Comparison of ENCODE assay signal across 13 cellular contexts in genomic region chr1:6770727-6771567, GRCh38. TPM values are rescaled to one million over a fixed set of nuclear protein-coding genes. Genes with fewer than 3 reads are reported as not detected.
DNase-seq lines count a peak whose midpoint lies in the region; ATAC-seq and TF ChIP-seq lines count a peak whose summit lies in the region.
"Had no signal": no experiment of that assay in that cellular context is flagged by ENCODE, and none has a peak within 500 bp of the region (broad histone marks: within the 10 kb centered on the region; RNA-seq: fewer than 3 reads in every experiment).

No MANE protein-coding gene starts in this region.

- H3K9me3 ChIP-seq in smooth muscle cell (replicated peaks; ENCODE audit: low read depth) (no peaks in the 10 kb centered on the region), testis (no peaks in the 10 kb centered on the region)
- H3K9me3 ChIP-seq in effector memory CD4-positive, alpha-beta T cell (ENCODE audit: control insufficient read depth, low read length) = no peaks in the 10 kb centered on the region

- 18% methylated on average over 16 of the region's 16 CpGs for WGBS in smooth muscle cell (ENCODE audit: low lambda C conversion rate)
- 30 to 46% methylated on average over 15 to 16 of the region's 16 CpGs for WGBS in testis, 2 donors

- H3K79me2 ChIP-seq in smooth muscle cell (ENCODE audit: low read depth) = no peaks in the 10 kb centered on the region

- H3F3A ChIP-seq in smooth muscle cell (ENCODE audit: low read depth) = peaks cover 5% of the 10 kb centered on the region

- H3K27me3 ChIP-seq in H7 (ENCODE audit: control insufficient read depth, insufficient read depth, low read length) = no peaks in the 10 kb centered on the region
- H3K27me3 ChIP-seq in smooth muscle cell (ENCODE audit: low read depth) = no peaks in the 10 kb centered on the region
- peaks cover 5% of the 10 kb centered on the region for H3K27me3 ChIP-seq in effector memory CD4-positive, alpha-beta T cell (replicated peaks; ENCODE audit: control insufficient read depth, insufficient read depth, low read length, poor library complexity, severe bottlenecking)
- H3K27me3 ChIP-seq in testis = no peaks in the 10 kb centered on the region

- no peak for TF ChIP-seq CTCF in smooth muscle cell (IDR thresholded peaks at IDR 0.05; ENCODE audit: borderline replicate concordance, insufficient read depth, poor library complexity, severe bottlenecking)
- no peak for TF ChIP-seq CTCF in testis (IDR thresholded peaks at IDR 0.05)

- no peak for TF ChIP-seq POLR2A in testis (IDR thresholded peaks at IDR 0.05)

- H3K4me1 ChIP-seq in smooth muscle cell (ENCODE audit: low read depth) (peaks cover 10% of the 10 kb centered on the region), testis (no peaks in the 10 kb centered on the region)
- no peaks in the 10 kb centered on the region for H3K4me1 ChIP-seq in effector memory CD4-positive, alpha-beta T cell (ENCODE audit: control insufficient read depth, insufficient read depth, low read length, poor library complexity, severe bottlenecking)
- H3K4me1 ChIP-seq: left ventricle myocardium inferior had no signal

- H3K9ac ChIP-seq in smooth muscle cell (ENCODE audit: low read depth) = no peak overlapping the region

- peak overlapping the region; percentile 43 for H2AFZ ChIP-seq in smooth muscle cell (ENCODE audit: low read depth)

- H3K27ac ChIP-seq in smooth muscle cell (ENCODE audit: low read depth) (no peak overlapping the region), testis (peak overlapping the region in 1 of 2 donors; percentile 72)
- no peak overlapping the region for H3K27ac ChIP-seq in effector memory CD4-positive, alpha-beta T cell (ENCODE audit: insufficient read depth, low read length, poor library complexity, severe bottlenecking)
- H3K27ac ChIP-seq: left ventricle myocardium inferior had no signal

- H4K20me1 ChIP-seq in smooth muscle cell (ENCODE audit: low read depth) = no peaks in the 10 kb centered on the region

- H3K4me3 ChIP-seq in H7 (ENCODE audit: insufficient read depth, low read depth, low read length) (no peak overlapping the region), smooth muscle cell (no peak overlapping the region), testis (no peak overlapping the region)
- no peak overlapping the region for H3K4me3 ChIP-seq in effector memory CD4-positive, alpha-beta T cell (ENCODE audit: insufficient read depth, low read depth, low read length, poor library complexity, severe bottlenecking)
- H3K4me3 ChIP-seq: left ventricle myocardium inferior, skin epidermis had no signal

- peak overlapping the region; percentile 75 for H3K4me2 ChIP-seq in smooth muscle cell

- DNase-seq in H7 = peak; percentile 69
- DNase-seq in SW480 (ENCODE audit: low spot score) = peak; percentile 27
- peak; percentile 64 for DNase-seq in glomerular visceral epithelial cell (ENCODE audit: extremely low spot score)
- DNase-seq in smooth muscle cell (lab: John Stamatoyannopoulos, UW; ENCODE audit: unreplicated experiment) = peak; percentile 11
- DNase-seq in effector memory CD4-positive, alpha-beta T cell = no peak
- DNase-seq in testis = no peak
- DNase-seq in GM19238 (ENCODE audit: insufficient read length, low spot score) = no peak
- DNase-seq: activated T-cell treated with anti-CD3 and anti-CD28 coated beads for 4 hours; GDM1; left ventricle myocardium inferior; stimulated activated naive CD8-positive, alpha-beta T cell treated with anti-CD3 and anti-CD28 coated beads, Interleukin-15, Interleukin-2, amounts not matched to agents 100 U/mL and 50 U/mL, for 24 hours had no signal

- intact Hi-C loops in testis (cut with DNase I; ENCODE audit: low total_unique reads) = no loop called here

- H3K36me3 ChIP-seq in H7 (replicated peaks; ENCODE audit: control insufficient read depth, insufficient read depth, low read length) = no peaks in the 10 kb centered on the region
- no peaks in the 10 kb centered on the region for H3K36me3 ChIP-seq in smooth muscle cell (ENCODE audit: low read depth)
- no peaks in the 10 kb centered on the region for H3K36me3 ChIP-seq in effector memory CD4-positive, alpha-beta T cell (ENCODE audit: control insufficient read depth, insufficient read depth, low read length)
- no peaks in the 10 kb centered on the region for H3K36me3 ChIP-seq in testis (ENCODE audit: low read depth, missing control alignments)
- H3K36me3 ChIP-seq: left ventricle myocardium inferior had no signal

- no peak for ATAC-seq in GM18519 (IDR thresholded peaks at IDR 0.05; ENCODE audit: low FRiP score, unreplicated experiment)
- ATAC-seq: stimulated activated naive CD8-positive, alpha-beta T cell treated with anti-CD3 and anti-CD28 coated beads, Interleukin-15, Interleukin-2, amounts not matched to agents 100 U/mL and 50 U/mL, for 24 hours had no signal

RNA-seq across cellular contexts. Expression of gene CAMTA1, which starts 14.3 kb away (rescaled TPM):
- total RNA-seq in H7 (2014; rRNA removed; shearing (Covaris generic)) = 98.8 and 102 TPM in 2 replicates
- total RNA-seq in smooth muscle cell (127 and 145 TPM in 2 replicates), testis (100 to 1,000 TPM; 119 to 158 TPM)
- polyA plus RNA-seq in smooth muscle cell (139 and 156 TPM in 2 replicates), testis (ENCODE audit: insufficient read depth, low read depth, low replicate concordance) (116 TPM)

Comparison
In these comparisons a context has a peak if more than half of its experiments do, and no peak if none do; other contexts are left out.
1. DNase-seq: peak in H7 (single experiment), SW480 (single experiment), glomerular visceral epithelial cell (single experiment) and smooth muscle cell (single experiment); none in effector memory CD4-positive, alpha-beta T cell (0 of 3), testis (single experiment) and GM19238 (single experiment).